Comparison of ENCODE assay signal across 9 cellular contexts in the genomic region with DNA sequence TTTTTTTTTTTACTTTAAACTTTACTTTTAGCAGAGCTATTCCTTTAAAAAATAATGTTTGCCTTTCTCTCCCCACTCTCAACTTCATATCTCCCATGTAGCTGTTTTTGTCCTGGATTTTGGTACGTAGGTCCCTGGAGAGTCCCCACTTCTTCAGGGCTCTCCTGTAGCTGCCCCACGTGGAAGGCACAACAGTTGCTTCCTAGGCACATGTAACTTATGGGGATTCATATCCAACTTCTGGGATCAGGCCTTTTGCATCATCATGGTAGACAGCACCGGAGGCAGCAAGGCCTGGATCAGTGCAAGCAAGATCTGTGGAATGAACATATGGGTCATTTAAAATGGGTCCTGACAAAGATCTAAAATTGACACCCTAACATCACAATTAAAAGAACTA.
"Had no signal": no experiment of that assay in that cellular context is flagged by ENCODE, and none has a peak within 500 bp of the region (broad histone marks: within the 10 kb centered on the region; RNA-seq: fewer than 3 reads in every experiment).

No MANE protein-coding gene starts in this region.

- H3K4me1 ChIP-seq: HAP-1 had no signal

- H3K27ac ChIP-seq: GM23248, HL-60 had no signal

- H3K4me3 ChIP-seq: GM23248, HAP-1, K562 had no signal

- H3K9me3 Mint-ChIP-seq: HFFc6 had no signal

- H2AFZ ChIP-seq: GM23248 had no signal

- ATAC-seq: HCT116, K562 had no signal

- H3K9ac ChIP-seq: GM23248 had no signal

- H3K36me3 ChIP-seq: HAP-1 had no signal

- DNase-seq: GM23248, GOT3, H7, HFFc6, IMR-90 had no signal

- H3K9me3 ChIP-seq: HAP-1 had no signal

- H3K4me3 Mint-ChIP-seq: HFFc6 had no signal

- H3K27ac Mint-ChIP-seq: HFFc6 had no signal
